In the genomic region with DNA sequence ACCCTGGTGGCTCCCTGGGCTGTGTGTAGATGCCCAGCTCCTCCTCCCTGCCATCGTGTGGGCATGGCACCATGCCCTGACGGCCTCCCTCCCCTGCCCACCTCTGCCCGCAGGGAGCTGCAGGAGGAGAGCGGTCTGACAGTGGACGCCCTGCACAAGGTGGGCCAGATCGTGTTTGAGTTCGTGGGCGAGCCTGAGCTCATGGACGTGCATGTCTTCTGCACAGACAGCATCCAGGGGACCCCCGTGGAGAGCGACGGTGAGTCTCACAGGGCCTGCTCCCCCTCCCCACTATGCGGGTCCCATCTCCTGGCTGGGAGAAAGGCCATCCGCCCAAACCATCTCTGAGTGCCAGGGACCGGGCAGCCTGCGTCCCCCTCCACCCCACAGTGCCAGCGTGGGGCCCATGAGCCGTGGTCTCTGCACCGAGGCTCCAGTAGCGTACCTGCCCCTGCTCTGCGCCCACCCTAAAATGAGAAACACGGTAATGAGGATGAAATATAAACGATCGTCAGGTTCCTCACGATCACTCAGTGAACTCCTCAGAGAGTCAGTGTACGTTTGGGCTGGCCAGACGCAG, we compare ENCODE assay signal across 21 cellular contexts. TPM values are rescaled to one million over a fixed set of nuclear protein-coding genes. Genes with fewer than 3 reads are reported as not detected.
DNase-seq lines count a peak whose midpoint lies in the region; ATAC-seq, FAIRE-seq and TF ChIP-seq lines count a peak whose summit lies in the region.
"Had no signal": no experiment of that assay in that cellular context is flagged by ENCODE, and none has a peak within 500 bp of the region (broad histone marks: within the 10 kb centered on the region; RNA-seq: fewer than 3 reads in every experiment).

No MANE protein-coding gene starts in this region.

- H3K27ac Mint-ChIP-seq in activated CD4-positive, alpha-beta memory T cell treated with anti-CD3 and anti-CD28 coated beads, Interleukin-2, amount 10 ng/mL, durations not matched to agents 7 days and 5 days, result peak overlapping the region; percentile 62
- H3K27ac Mint-ChIP-seq in activated CD4-positive, alpha-beta memory T cell treated with anti-CD3 and anti-CD28 coated beads for 36 hours, result no peak overlapping the region
- peak overlapping the region; percentile 83 for H3K27ac Mint-ChIP-seq in stimulated activated memory B cell treated with anti-CD40 and anti-IgM and Interleukin-4, amounts not matched to agents 10 μg/mL and 1 μg/mL and 100 μg/mL, for 72 hours

- no peak for TF ChIP-seq POLR2A in endothelial cell of umbilical vein (IDR thresholded peaks at IDR 0.05; ENCODE audit: low read depth, low read length)

- BruUV-seq in endothelial cell of umbilical vein (replicated peaks; lab: Mats Ljungman, UMichigan), result no TSS peak

- H3K4me1 ChIP-seq in Loucy (ENCODE audit: insufficient read depth, low read length, poor library complexity, severe bottlenecking) (peaks cover 65% of the 10 kb centered on the region), endothelial cell of umbilical vein (ENCODE audit: control insufficient read depth, extremely low read depth, insufficient read depth, low read length) (peaks cover 17% of the 10 kb centered on the region)

- ATAC-seq in stimulated activated memory B cell treated with anti-CD40 and anti-IgM and Interleukin-4, amounts not matched to agents 10 μg/mL and 1 μg/mL and 100 μg/mL, for 72 hours, result no peak
- no peak for ATAC-seq in HG02885 (IDR thresholded peaks at IDR 0.05; ENCODE audit: poor library complexity, unreplicated experiment)
- ATAC-seq in GM19351 (IDR thresholded peaks at IDR 0.05; ENCODE audit: unreplicated experiment), result no peak

- intact Hi-C loops in activated CD4-positive, alpha-beta memory T cell treated with anti-CD3 and anti-CD28 coated beads for 36 hours (cut with micrococcal nuclease), result no loop called here
- intact Hi-C loops in endothelial cell of umbilical vein (cut with micrococcal nuclease), result loop anchor here (1.0 kb wide), 1 partner anchor 64 kb away; the partner anchor contains the start of gene SNX8

- peak overlapping the region; percentile 89 for H3K4me2 ChIP-seq in Loucy (ENCODE audit: low read depth, low read length, poor library complexity, severe bottlenecking)
- H3K4me2 ChIP-seq in endothelial cell of umbilical vein (ENCODE audit: insufficient read depth, low read length), result no peak overlapping the region

- H3K9me3 Mint-ChIP-seq in activated CD4-positive, alpha-beta memory T cell treated with anti-CD3 and anti-CD28 coated beads, Interleukin-2, amount 10 ng/mL, durations not matched to agents 7 days and 5 days, result no peaks in the 10 kb centered on the region
- H3K9me3 Mint-ChIP-seq in activated CD4-positive, alpha-beta memory T cell treated with anti-CD3 and anti-CD28 coated beads for 36 hours, result no peaks in the 10 kb centered on the region
- no peaks in the 10 kb centered on the region for H3K9me3 Mint-ChIP-seq in stimulated activated memory B cell treated with anti-CD40 and anti-IgM and Interleukin-4, amounts not matched to agents 10 μg/mL and 1 μg/mL and 100 μg/mL, for 72 hours
- H3K9me3 Mint-ChIP-seq: effector memory CD8-positive, alpha-beta T cell; T-cell had no signal

- no peaks in the 10 kb centered on the region for H4K20me1 ChIP-seq in Loucy (ENCODE audit: insufficient read depth, low read length, poor library complexity, severe bottlenecking)
- H4K20me1 ChIP-seq in endothelial cell of umbilical vein (replicated peaks; ENCODE audit: control insufficient read depth, extremely low read depth, insufficient read depth, low read length), result no peaks in the 10 kb centered on the region

- TF ChIP-seq CTCF in Loucy (conservative IDR thresholded peaks at IDR 0.05; ENCODE audit: low read length) (no peak), endothelial cell of umbilical vein (IDR thresholded peaks at IDR 0.05; ENCODE audit: extremely low read depth in 1 of 2, insufficient read depth in 1 of 2, low read depth in 1 of 2, low read length in 2 of 2) (no peak)

- 0 out of 2 replicates have a peak, but pooled peaks cover 3% of the 10 kb centered on the region for H3F3A ChIP-seq in Loucy (ENCODE audit: low read depth)

- no peaks in the 10 kb centered on the region for H3K27me3 Mint-ChIP-seq in activated CD4-positive, alpha-beta memory T cell treated with anti-CD3 and anti-CD28 coated beads, Interleukin-2, amount 10 ng/mL, durations not matched to agents 7 days and 5 days
- H3K27me3 Mint-ChIP-seq in activated CD4-positive, alpha-beta memory T cell treated with anti-CD3 and anti-CD28 coated beads for 36 hours, result no peaks in the 10 kb centered on the region
- H3K27me3 Mint-ChIP-seq in stimulated activated memory B cell treated with anti-CD40 and anti-IgM and Interleukin-4, amounts not matched to agents 10 μg/mL and 1 μg/mL and 100 μg/mL, for 72 hours, result no peaks in the 10 kb centered on the region
- H3K27me3 Mint-ChIP-seq: effector memory CD8-positive, alpha-beta T cell; T-cell had no signal

- CTCF ChIA-PET in activated CD4-positive, alpha-beta memory T cell treated with anti-CD3 and anti-CD28 coated beads, Interleukin-2, amount 10 ng/mL, durations not matched to agents 7 days and 5 days (lab: Charles Lee), result interaction anchor here (0.6 to 2.3 kb wide), 2 partner anchors 34 to 98 kb away, joined by 3 to 17 read pairs; no protein-coding TSS in a partner anchor
- CTCF ChIA-PET in activated CD4-positive, alpha-beta memory T cell treated with anti-CD3 and anti-CD28 coated beads for 36 hours (lab: Charles Lee), result interaction anchor here (1.2 to 2.5 kb wide), 3 partner anchors 11 to 182 kb away, joined by 4 to 19 read pairs (median 6); no protein-coding TSS in a partner anchor
- CTCF ChIA-PET in endothelial cell of umbilical vein (lab: Charles Lee), result interaction anchor here (1.0 to 4.4 kb wide), 7 partner anchors 8 to 109 kb away, joined by 4 to 69 read pairs (median 5); no protein-coding TSS in a partner anchor

- H3K36me3 ChIP-seq in Loucy (ENCODE audit: insufficient read depth, low read length) (peaks cover 4% of the 10 kb centered on the region; the same call in 1 of the 2 replicates), endothelial cell of umbilical vein (ENCODE audit: control insufficient read depth in 2 of 2, extremely low read depth in 1 of 2, insufficient read depth in 2 of 2, low read length in 2 of 2) (peaks cover 0 to 4% of the 10 kb centered on the region in 2 experiments)
- H3K36me3 ChIP-seq: cardiac muscle cell, thoracic aorta had no signal

- H3K27me3 ChIP-seq in Loucy (ENCODE audit: insufficient read depth, low read length, poor library complexity, severe bottlenecking) (no peaks in the 10 kb centered on the region), endothelial cell of umbilical vein (ENCODE audit: control insufficient read depth in 2 of 2, insufficient read depth in 2 of 2, low read length in 2 of 2) (no peaks in the 10 kb centered on the region)
- H3K27me3 ChIP-seq: cardiac muscle cell, left lung had no signal

- H3K9me2 ChIP-seq in Loucy (replicated peaks; ENCODE audit: low read depth, low read length), result no peaks in the 10 kb centered on the region

- no peaks in the 10 kb centered on the region for H3K9me1 ChIP-seq in endothelial cell of umbilical vein (replicated peaks; ENCODE audit: control insufficient read depth, extremely low read depth, insufficient read depth, low read length)

- peak overlapping the region; percentile 90 for H3K27ac ChIP-seq in endothelial cell of umbilical vein (ENCODE audit: insufficient read depth, low read depth, low read length)
- H3K27ac ChIP-seq: cardiac muscle cell, WERI-Rb-1 had no signal

- H3K9ac ChIP-seq in Loucy (ENCODE audit: low read depth, low read length, poor library complexity, severe bottlenecking) (peak overlapping the region; percentile 69), endothelial cell of umbilical vein (replicated peaks; ENCODE audit: extremely low read depth, insufficient read depth, low read length) (peak overlapping the region; percentile 59)

- peaks cover 16% of the 10 kb centered on the region for H3K36me3 Mint-ChIP-seq in activated CD4-positive, alpha-beta memory T cell treated with anti-CD3 and anti-CD28 coated beads, Interleukin-2, amount 10 ng/mL, durations not matched to agents 7 days and 5 days (ENCODE audit: low read depth)
- peaks cover 5% of the 10 kb centered on the region for H3K36me3 Mint-ChIP-seq in activated CD4-positive, alpha-beta memory T cell treated with anti-CD3 and anti-CD28 coated beads for 36 hours
- H3K36me3 Mint-ChIP-seq in stimulated activated memory B cell treated with anti-CD40 and anti-IgM and Interleukin-4, amounts not matched to agents 10 μg/mL and 1 μg/mL and 100 μg/mL, for 72 hours, result peaks cover 57% of the 10 kb centered on the region

- dilution Hi-C loops in endothelial cell of umbilical vein (cut with MboI; ENCODE audit: extremely low pct_ligation_motif_present, low sequenced_read_pairs), result no loop called here

- no peak for DNase-seq in activated CD4-positive, alpha-beta memory T cell treated with anti-CD3 and anti-CD28 coated beads, Interleukin-2, amount 10 ng/mL, durations not matched to agents 7 days and 5 days
- DNase-seq in activated CD4-positive, alpha-beta memory T cell treated with anti-CD3 and anti-CD28 coated beads for 36 hours, result no peak
- DNase-seq in endothelial cell of umbilical vein (ENCODE audit: low read depth, low spot score) (no peak), NCI-H1930 (lab: John Stamatoyannopoulos, UW) (no peak)
- DNase-seq: activated CD8-positive, alpha-beta memory T cell treated with anti-CD3 and anti-CD28 coated beads, Interleukin-2, amount 50 U/mL, for 48 hours; activated naive CD4-positive, alpha-beta T cell treated with anti-CD3 and anti-CD28 coated beads, Interleukin-2, amount 50 U/mL, for 16 hours; effector memory CD8-positive, alpha-beta T cell; NCI-H1105; NCI-H2171; stimulated activated CD4-positive, alpha-beta T cell treated with anti-CD3 and anti-CD28 coated beads, Interleukin-1b, Interleukin-23, amount 100 ng/mL, for 48 hours; WERI-Rb-1 had no signal

- H3K4me3 Mint-ChIP-seq in activated CD4-positive, alpha-beta memory T cell treated with anti-CD3 and anti-CD28 coated beads, Interleukin-2, amount 10 ng/mL, durations not matched to agents 7 days and 5 days, result no peak overlapping the region
- no peak overlapping the region for H3K4me3 Mint-ChIP-seq in activated CD4-positive, alpha-beta memory T cell treated with anti-CD3 and anti-CD28 coated beads for 36 hours
- peak overlapping the region; percentile 17 for H3K4me3 Mint-ChIP-seq in stimulated activated memory B cell treated with anti-CD40 and anti-IgM and Interleukin-4, amounts not matched to agents 10 μg/mL and 1 μg/mL and 100 μg/mL, for 72 hours

- POLR2A ChIA-PET in activated CD4-positive, alpha-beta memory T cell treated with anti-CD3 and anti-CD28 coated beads, Interleukin-2, amount 10 ng/mL, durations not matched to agents 7 days and 5 days (lab: Charles Lee), result interaction anchor here (2.3 kb wide), 1 partner anchor 18 kb away, joined by 6 read pairs; no protein-coding TSS in a partner anchor
- POLR2A ChIA-PET in activated CD4-positive, alpha-beta memory T cell treated with anti-CD3 and anti-CD28 coated beads for 36 hours (lab: Charles Lee), result no interaction called here
- POLR2A ChIA-PET in endothelial cell of umbilical vein (lab: Charles Lee), result no interaction called here

- H2AFZ ChIP-seq in Loucy (ENCODE audit: low read length), result no peak overlapping the region
- H2AFZ ChIP-seq in endothelial cell of umbilical vein (ENCODE audit: low read depth, low read length), result no peak overlapping the region

- peaks cover 36% of the 10 kb centered on the region for H3K4me1 Mint-ChIP-seq in activated CD4-positive, alpha-beta memory T cell treated with anti-CD3 and anti-CD28 coated beads, Interleukin-2, amount 10 ng/mL, durations not matched to agents 7 days and 5 days
- peaks cover 14% of the 10 kb centered on the region for H3K4me1 Mint-ChIP-seq in activated CD4-positive, alpha-beta memory T cell treated with anti-CD3 and anti-CD28 coated beads for 36 hours (ENCODE audit: low read depth)
- H3K4me1 Mint-ChIP-seq in stimulated activated memory B cell treated with anti-CD40 and anti-IgM and Interleukin-4, amounts not matched to agents 10 μg/mL and 1 μg/mL and 100 μg/mL, for 72 hours, result peaks cover 63% of the 10 kb centered on the region

- H3K79me2 ChIP-seq in Loucy (ENCODE audit: insufficient read depth, low read length) (peaks cover 52% of the 10 kb centered on the region), endothelial cell of umbilical vein (ENCODE audit: control insufficient read depth, insufficient read depth, low read length) (no peaks in the 10 kb centered on the region)

- no peaks in the 10 kb centered on the region for H3K9me3 ChIP-seq in Loucy (ENCODE audit: insufficient read depth, low read depth, low read length)
- H3K9me3 ChIP-seq in endothelial cell of umbilical vein (replicated peaks; ENCODE audit: control insufficient read depth, insufficient read depth, low read length), result no peaks in the 10 kb centered on the region
- H3K9me3 ChIP-seq: left lung, thoracic aorta had no signal

- peak; percentile 12 for FAIRE-seq in endothelial cell of umbilical vein (lab: Jason Lieb, UNC)
- FAIRE-seq: A204.1, frontal cortex had no signal

- peak overlapping the region; percentile 71 for H3K4me3 ChIP-seq in Loucy (ENCODE audit: low read length, poor library complexity, severe bottlenecking)
- H3K4me3 ChIP-seq in endothelial cell of umbilical vein (replicated peaks in 1 of 3; ENCODE audit: insufficient read depth in 1 of 3, low read depth in 1 of 3, low read length in 3 of 3), result no peak overlapping the region
- H3K4me3 ChIP-seq: cardiac muscle cell, left lung had no signal

RNA-seq across cellular contexts. Expression of gene NUDT1, which starts 7.8 kb away (rescaled TPM):
- total RNA-seq in activated CD4-positive, alpha-beta memory T cell treated with anti-CD3 and anti-CD28 coated beads, Interleukin-2, amount 10 ng/mL, durations not matched to agents 7 days and 5 days, result 10 to 100 TPM; 85.2 to 87.5 TPM
- total RNA-seq in activated CD4-positive, alpha-beta memory T cell treated with anti-CD3 and anti-CD28 coated beads for 36 hours, result 100 to 1,000 TPM; 112 to 114 TPM
- 23.9 and 26.0 TPM in 2 replicates for total RNA-seq in endothelial cell of umbilical vein
- 22.9 and 25.9 TPM in 2 replicates for polyA plus RNA-seq in endothelial cell of umbilical vein
- polyA plus RNA-seq in endothelial cell of umbilical vein (2011; cell fraction: cytosol; rRNA removed), result 25.7 and 26.2 TPM in 2 replicates
- polyA plus RNA-seq in endothelial cell of umbilical vein (2011; cell fraction: nucleus; rRNA removed), result 10.5 and 10.6 TPM in 2 replicates
- 19.9 and 31.0 TPM in 2 replicates for polyA plus RNA-seq in endothelial cell of umbilical vein (2012)
- 8.4 and 8.5 TPM in 2 replicates for polyA minus RNA-seq in endothelial cell of umbilical vein
- 16.8 TPM for polyA minus RNA-seq in endothelial cell of umbilical vein (2011; cell fraction: cytosol; rRNA and poly(A)+ RNA removed)
- 0.77 and 4.4 TPM in 2 replicates for polyA minus RNA-seq in endothelial cell of umbilical vein (2011; cell fraction: nucleus; rRNA and poly(A)+ RNA removed)

RNA-seq across cellular contexts. Expression of gene MRM2, which starts 7.8 kb away (rescaled TPM):
- total RNA-seq in activated CD4-positive, alpha-beta memory T cell treated with anti-CD3 and anti-CD28 coated beads, Interleukin-2, amount 10 ng/mL, durations not matched to agents 7 days and 5 days, result 10 to 100 TPM; 23.6 to 25.7 TPM
- total RNA-seq in activated CD4-positive, alpha-beta memory T cell treated with anti-CD3 and anti-CD28 coated beads for 36 hours, result 10 to 100 TPM; 25.5 to 26.9 TPM
- 20.8 and 21.3 TPM in 2 replicates for total RNA-seq in endothelial cell of umbilical vein
- polyA plus RNA-seq in endothelial cell of umbilical vein, result 8.2 and 10.6 TPM in 2 replicates
- 12.9 and 15.6 TPM in 2 replicates for polyA plus RNA-seq in endothelial cell of umbilical vein (2011; cell fraction: cytosol; rRNA removed)
- 6.6 and 8.0 TPM in 2 replicates for polyA plus RNA-seq in endothelial cell of umbilical vein (2011; cell fraction: nucleus; rRNA removed)
- 15.3 and 18.3 TPM in 2 replicates for polyA plus RNA-seq in endothelial cell of umbilical vein (2012)
- 10.1 and 12.2 TPM in 2 replicates for polyA minus RNA-seq in endothelial cell of umbilical vein
- polyA minus RNA-seq in endothelial cell of umbilical vein (2011; cell fraction: cytosol; rRNA and poly(A)+ RNA removed), result 12.2 TPM
- polyA minus RNA-seq in endothelial cell of umbilical vein (2011; cell fraction: nucleus; rRNA and poly(A)+ RNA removed), result 2.6 and 4.6 TPM in 2 replicates

RNA-seq across cellular contexts. Expression of gene MAD1L1, which starts 17.1 kb away (rescaled TPM):
- 100 to 1,000 TPM; 120 to 136 TPM for total RNA-seq in activated CD4-positive, alpha-beta memory T cell treated with anti-CD3 and anti-CD28 coated beads, Interleukin-2, amount 10 ng/mL, durations not matched to agents 7 days and 5 days
- total RNA-seq in activated CD4-positive, alpha-beta memory T cell treated with anti-CD3 and anti-CD28 coated beads for 36 hours, result 10 to 100 TPM; 44.4 to 47.8 TPM
- total RNA-seq in endothelial cell of umbilical vein, result 42.3 and 46.7 TPM in 2 replicates
- polyA plus RNA-seq in endothelial cell of umbilical vein, result 34.1 and 42.1 TPM in 2 replicates
- 22.6 and 26.0 TPM in 2 replicates for polyA plus RNA-seq in endothelial cell of umbilical vein (2011; cell fraction: cytosol; rRNA removed)
- polyA plus RNA-seq in endothelial cell of umbilical vein (2011; cell fraction: nucleus; rRNA removed), result 21.8 and 31.6 TPM in 2 replicates
- polyA plus RNA-seq in endothelial cell of umbilical vein (2012), result 15.8 and 20.7 TPM in 2 replicates
- polyA minus RNA-seq in endothelial cell of umbilical vein, result 19.3 and 21.1 TPM in 2 replicates
- 31.7 TPM for polyA minus RNA-seq in endothelial cell of umbilical vein (2011; cell fraction: cytosol; rRNA and poly(A)+ RNA removed)
- 24.3 and 30.1 TPM in 2 replicates for polyA minus RNA-seq in endothelial cell of umbilical vein (2011; cell fraction: nucleus; rRNA and poly(A)+ RNA removed)
